ENCODE assay signal across 1 cellular context in genomic region chr4:3465698-3466671, GRCh38.
A peak's percentile ranks its signal among the peaks of the same experiment; 100 is the strongest.
TF ChIP-seq lines count a peak whose summit lies in the region.

No MANE protein-coding gene starts in this region.

TF ChIP-seq in H1, 55 proteins besides CTCF, POLR2A, EP300 and RAD21 (continued from another document):
- TF ChIP-seq ATF3 (IDR thresholded peaks at IDR 0.05; ENCODE audit: insufficient read depth, low read depth, low read length): no peak
- TF ChIP-seq GABPA (IDR thresholded peaks at IDR 0.05; ENCODE audit: borderline replicate concordance, insufficient read depth, low read length): peak; percentile 70; the same call in 1 of the 2 replicates
TF ChIP-seq in H1: peak in this region for 1.
